Comparison of ENCODE assay signal across 1 cellular context in genomic region chr12:48681738-48682532, GRCh38.
TF ChIP-seq lines count a peak whose summit lies in the region.

A gene with protein sequence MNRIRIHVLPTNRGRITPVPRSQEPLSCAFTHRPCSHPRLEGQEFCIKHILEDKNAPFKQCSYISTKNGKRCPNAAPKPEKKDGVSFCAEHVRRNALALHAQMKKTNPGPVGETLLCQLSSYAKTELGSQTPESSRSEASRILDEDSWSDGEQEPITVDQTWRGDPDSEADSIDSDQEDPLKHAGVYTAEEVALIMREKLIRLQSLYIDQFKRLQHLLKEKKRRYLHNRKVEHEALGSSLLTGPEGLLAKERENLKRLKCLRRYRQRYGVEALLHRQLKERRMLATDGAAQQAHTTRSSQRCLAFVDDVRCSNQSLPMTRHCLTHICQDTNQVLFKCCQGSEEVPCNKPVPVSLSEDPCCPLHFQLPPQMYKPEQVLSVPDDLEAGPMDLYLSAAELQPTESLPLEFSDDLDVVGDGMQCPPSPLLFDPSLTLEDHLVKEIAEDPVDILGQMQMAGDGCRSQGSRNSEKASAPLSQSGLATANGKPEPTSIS (minus strand): TSS chr12:48682238. CDS start chr12:48681632, 606 bp downstream.

TF ChIP-seq in HepG2, 621 proteins besides CTCF, POLR2A, EP300 and RAD21 (continued from another document and continues in another):
- TF ChIP-seq ZNF782 (CRISPR knock-in tag; IDR thresholded peaks at IDR 0.05; ENCODE audit: borderline replicate concordance) (peak; percentile 97), MLLT10 (CRISPR knock-in tag; IDR thresholded peaks at IDR 0.05) (no peak), ZNF333 (CRISPR knock-in tag; IDR thresholded peaks at IDR 0.05; ENCODE audit: borderline replicate concordance) (no peak; the same call in 1 of the 2 replicates), SRY (CRISPR knock-in tag; IDR thresholded peaks at IDR 0.05) (0 out of 2 replicates have a peak, but pooled peaks have one; percentile 72), ZNF18 (CRISPR knock-in tag; IDR thresholded peaks at IDR 0.05; ENCODE audit: insufficient replicate concordance) (peak; percentile 77), XRCC5 (optimal IDR thresholded peaks at IDR 0.05; ENCODE audit: low read length) (no peak), ADNP (CRISPR knock-in tag; IDR thresholded peaks at IDR 0.05) (no peak), TSC22D2 (CRISPR knock-in tag; IDR thresholded peaks at IDR 0.05; ENCODE audit: borderline replicate concordance) (no peak), KAT2B (IDR thresholded peaks at IDR 0.05; ENCODE audit: borderline replicate concordance, low read depth, low read length) (no peak), ZNF777 (CRISPR knock-in tag; IDR thresholded peaks at IDR 0.05) (peak; percentile 86), NBN (conservative IDR thresholded peaks at IDR 0.05) (no peak), NAIF1 (CRISPR knock-in tag; IDR thresholded peaks at IDR 0.05; ENCODE audit: borderline replicate concordance) (no peak; the same call in 1 of the 2 replicates), SATB2 (CRISPR knock-in tag; IDR thresholded peaks at IDR 0.05) (no peak; the same call in 1 of the 2 replicates), ZMYM3 (CRISPR knock-in tag; IDR thresholded peaks at IDR 0.05) (no peak), TAF1 (CRISPR knock-in tag; IDR thresholded peaks at IDR 0.05) (peak; percentile 99), ZNF33A (CRISPR knock-in tag; IDR thresholded peaks at IDR 0.05; ENCODE audit: borderline replicate concordance) (no peak; the same call in 1 of the 2 replicates), ZNF563 (CRISPR knock-in tag; IDR thresholded peaks at IDR 0.05) (peak; percentile 64; the same call in 1 of the 2 replicates), ZKSCAN8 (CRISPR knock-in tag; IDR thresholded peaks at IDR 0.05; ENCODE audit: borderline replicate concordance) (peak; percentile 51; the same call in 1 of the 2 replicates), ZNF451 (CRISPR knock-in tag; IDR thresholded peaks at IDR 0.05) (peak; percentile 27), SMARCC2 (IDR thresholded peaks at IDR 0.05) (no peak), KAT8 (CRISPR knock-in tag; IDR thresholded peaks at IDR 0.05) (peak; percentile 86), NR2F1 (CRISPR knock-in tag; IDR thresholded peaks at IDR 0.05) (no peak), TOPORS (CRISPR knock-in tag; IDR thresholded peaks at IDR 0.05) (peak; percentile 91), PHB2 (IDR thresholded peaks at IDR 0.05; ENCODE audit: partially characterized antibody) (no peak), THAP8 (CRISPR knock-in tag; IDR thresholded peaks at IDR 0.05; ENCODE audit: borderline replicate concordance) (no peak), ZNF879 (CRISPR knock-in tag; IDR thresholded peaks at IDR 0.05) (peak; percentile 92; the same call in 1 of the 2 replicates), ZNF572 (CRISPR knock-in tag; IDR thresholded peaks at IDR 0.05) (no peak), CBX2 (IDR thresholded peaks at IDR 0.05; ENCODE audit: low read depth, low read length) (no peak), CBX2 (CRISPR knock-in tag; IDR thresholded peaks at IDR 0.05; ENCODE audit: low read depth) (no peak), SOX6 (IDR thresholded peaks at IDR 0.05) (no peak), SOX6 (CRISPR knock-in tag; IDR thresholded peaks at IDR 0.05) (peak; percentile 66), NCOR1 (IDR thresholded peaks at IDR 0.05; ENCODE audit: borderline replicate concordance, low read length) (peak; percentile 55; the same call in 1 of the 2 replicates), TFDP1 (CRISPR knock-in tag; IDR thresholded peaks at IDR 0.05; ENCODE audit: borderline replicate concordance) (peak; percentile 64; the same call in 1 of the 2 replicates), GATAD1 (CRISPR knock-in tag; IDR thresholded peaks at IDR 0.05) (peak; percentile 72), SAFB2 (CRISPR knock-in tag; IDR thresholded peaks at IDR 0.05; ENCODE audit: borderline replicate concordance, low read depth) (peak; percentile 36; the same call in 1 of the 2 replicates), ZSCAN20 (CRISPR knock-in tag; IDR thresholded peaks at IDR 0.05; ENCODE audit: borderline replicate concordance) (peak; percentile 23; the same call in 1 of the 2 replicates), PCBP1 (IDR thresholded peaks at IDR 0.05; ENCODE audit: borderline replicate concordance, low read depth, low read length) (no peak), ARNT2 (CRISPR knock-in tag; IDR thresholded peaks at IDR 0.05; ENCODE audit: low read depth) (peak; percentile 80; the same call in 1 of the 2 replicates), ZKSCAN1 (IDR thresholded peaks at IDR 0.05; ENCODE audit: low read length) (no peak), HNF4A (CRISPR knock-in tag; IDR thresholded peaks at IDR 0.05) (0 out of 2 replicates have a peak, but pooled peaks have one; percentile 15), MAF1 (CRISPR knock-in tag; IDR thresholded peaks at IDR 0.05; ENCODE audit: borderline replicate concordance) (no peak), ZNF337 (CRISPR knock-in tag; IDR thresholded peaks at IDR 0.05; ENCODE audit: borderline replicate concordance, low read depth) (no peak), TBX3 (IDR thresholded peaks at IDR 0.05; ENCODE audit: borderline replicate concordance) (0 out of 2 replicates have a peak, but pooled peaks have one; percentile 11), PPARG (CRISPR knock-in tag; conservative IDR thresholded peaks at IDR 0.05) (peak; percentile 49; the same call in 1 of the 2 replicates), PAWR (CRISPR knock-in tag; IDR thresholded peaks at IDR 0.05; ENCODE audit: borderline replicate concordance) (0 out of 2 replicates have a peak, but pooled peaks have one; percentile 72), HNRNPLL (IDR thresholded peaks at IDR 0.05; ENCODE audit: low read depth, low read length, poor library complexity, severe bottlenecking) (peak; percentile 77), ATRX (CRISPR knock-in tag; IDR thresholded peaks at IDR 0.05; ENCODE audit: borderline replicate concordance) (0 out of 2 replicates have a peak, but pooled peaks have one; percentile 38), POGZ (CRISPR knock-in tag; IDR thresholded peaks at IDR 0.05) (peak; percentile 87), GABPA (IDR thresholded peaks at IDR 0.05; ENCODE audit: low read depth, low read length) (0 out of 2 replicates have a peak, but pooled peaks have one; percentile 6), GABPA (CRISPR knock-in tag; IDR thresholded peaks at IDR 0.05; ENCODE audit: low read depth) (peak; percentile 56), RELA (CRISPR knock-in tag; IDR thresholded peaks at IDR 0.05) (no peak), TEAD2 (CRISPR knock-in tag; IDR thresholded peaks at IDR 0.05) (no peak), HNRNPK (IDR thresholded peaks at IDR 0.05; ENCODE audit: low read depth, low read length, poor library complexity, severe bottlenecking) (no peak), ZNF615 (CRISPR knock-in tag; IDR thresholded peaks at IDR 0.05; ENCODE audit: borderline replicate concordance) (no peak), ARNT (IDR thresholded peaks at IDR 0.05) (no peak), TCF7L2 (IDR thresholded peaks at IDR 0.05; ENCODE audit: low read depth, low read length) (no peak), ZFP90 (CRISPR knock-in tag; IDR thresholded peaks at IDR 0.05; ENCODE audit: borderline replicate concordance) (peak; percentile 36; the same call in 1 of the 2 replicates), FOSL2 (CRISPR knock-in tag; IDR thresholded peaks at IDR 0.05) (peak; percentile 43)
- TF ChIP-seq, protein P1, sequence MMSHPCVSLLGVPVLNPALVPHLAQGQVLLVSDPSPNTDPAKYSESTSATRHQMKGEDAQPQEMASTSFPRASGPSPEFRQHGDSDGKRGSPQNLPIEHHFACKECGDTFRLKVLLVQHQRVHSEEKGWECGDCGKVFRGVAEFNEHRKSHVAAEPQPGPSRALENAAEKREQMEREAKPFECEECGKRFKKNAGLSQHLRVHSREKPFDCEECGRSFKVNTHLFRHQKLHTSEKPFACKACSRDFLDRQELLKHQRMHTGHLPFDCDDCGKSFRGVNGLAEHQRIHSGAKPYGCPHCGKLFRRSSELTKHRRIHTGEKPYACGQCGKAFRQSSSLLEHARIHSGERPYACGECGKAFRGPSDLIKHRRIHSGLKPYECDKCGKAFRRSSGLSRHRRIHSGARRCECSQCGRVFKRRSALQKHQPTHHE (CRISPR knock-in tag; IDR thresholded peaks at IDR 0.05; ENCODE audit: borderline replicate concordance): peak; percentile 97; the same call in 1 of the 2 replicates
- TF ChIP-seq, protein P2, sequence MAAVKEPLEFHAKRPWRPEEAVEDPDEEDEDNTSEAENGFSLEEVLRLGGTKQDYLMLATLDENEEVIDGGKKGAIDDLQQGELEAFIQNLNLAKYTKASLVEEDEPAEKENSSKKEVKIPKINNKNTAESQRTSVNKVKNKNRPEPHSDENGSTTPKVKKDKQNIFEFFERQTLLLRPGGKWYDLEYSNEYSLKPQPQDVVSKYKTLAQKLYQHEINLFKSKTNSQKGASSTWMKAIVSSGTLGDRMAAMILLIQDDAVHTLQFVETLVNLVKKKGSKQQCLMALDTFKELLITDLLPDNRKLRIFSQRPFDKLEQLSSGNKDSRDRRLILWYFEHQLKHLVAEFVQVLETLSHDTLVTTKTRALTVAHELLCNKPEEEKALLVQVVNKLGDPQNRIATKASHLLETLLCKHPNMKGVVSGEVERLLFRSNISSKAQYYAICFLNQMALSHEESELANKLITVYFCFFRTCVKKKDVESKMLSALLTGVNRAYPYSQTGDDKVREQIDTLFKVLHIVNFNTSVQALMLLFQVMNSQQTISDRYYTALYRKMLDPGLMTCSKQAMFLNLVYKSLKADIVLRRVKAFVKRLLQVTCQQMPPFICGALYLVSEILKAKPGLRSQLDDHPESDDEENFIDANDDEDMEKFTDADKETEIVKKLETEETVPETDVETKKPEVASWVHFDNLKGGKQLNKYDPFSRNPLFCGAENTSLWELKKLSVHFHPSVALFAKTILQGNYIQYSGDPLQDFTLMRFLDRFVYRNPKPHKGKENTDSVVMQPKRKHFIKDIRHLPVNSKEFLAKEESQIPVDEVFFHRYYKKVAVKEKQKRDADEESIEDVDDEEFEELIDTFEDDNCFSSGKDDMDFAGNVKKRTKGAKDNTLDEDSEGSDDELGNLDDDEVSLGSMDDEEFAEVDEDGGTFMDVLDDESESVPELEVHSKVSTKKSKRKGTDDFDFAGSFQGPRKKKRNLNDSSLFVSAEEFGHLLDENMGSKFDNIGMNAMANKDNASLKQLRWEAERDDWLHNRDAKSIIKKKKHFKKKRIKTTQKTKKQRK (IDR thresholded peaks at IDR 0.05; ENCODE audit: low read length): no peak
- TF ChIP-seq, protein P3, sequence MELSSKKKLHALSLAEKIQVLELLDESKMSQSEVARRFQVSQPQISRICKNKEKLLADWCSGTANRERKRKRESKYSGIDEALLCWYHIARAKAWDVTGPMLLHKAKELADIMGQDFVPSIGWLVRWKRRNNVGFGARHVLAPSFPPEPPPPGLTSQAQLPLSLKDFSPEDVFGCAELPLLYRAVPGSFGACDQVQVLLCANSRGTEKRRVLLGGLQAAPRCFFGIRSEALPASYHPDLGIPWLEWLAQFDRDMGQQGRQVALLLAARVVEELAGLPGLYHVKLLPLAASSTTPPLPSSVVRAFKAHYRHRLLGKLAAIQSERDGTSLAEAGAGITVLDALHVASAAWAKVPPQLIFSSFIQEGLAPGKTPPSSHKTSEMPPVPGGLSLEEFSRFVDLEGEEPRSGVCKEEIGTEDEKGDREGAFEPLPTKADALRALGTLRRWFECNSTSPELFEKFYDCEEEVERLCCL (CRISPR knock-in tag; IDR thresholded peaks at IDR 0.05; ENCODE audit: borderline replicate concordance): peak; percentile 95
- TF ChIP-seq, protein P4, sequence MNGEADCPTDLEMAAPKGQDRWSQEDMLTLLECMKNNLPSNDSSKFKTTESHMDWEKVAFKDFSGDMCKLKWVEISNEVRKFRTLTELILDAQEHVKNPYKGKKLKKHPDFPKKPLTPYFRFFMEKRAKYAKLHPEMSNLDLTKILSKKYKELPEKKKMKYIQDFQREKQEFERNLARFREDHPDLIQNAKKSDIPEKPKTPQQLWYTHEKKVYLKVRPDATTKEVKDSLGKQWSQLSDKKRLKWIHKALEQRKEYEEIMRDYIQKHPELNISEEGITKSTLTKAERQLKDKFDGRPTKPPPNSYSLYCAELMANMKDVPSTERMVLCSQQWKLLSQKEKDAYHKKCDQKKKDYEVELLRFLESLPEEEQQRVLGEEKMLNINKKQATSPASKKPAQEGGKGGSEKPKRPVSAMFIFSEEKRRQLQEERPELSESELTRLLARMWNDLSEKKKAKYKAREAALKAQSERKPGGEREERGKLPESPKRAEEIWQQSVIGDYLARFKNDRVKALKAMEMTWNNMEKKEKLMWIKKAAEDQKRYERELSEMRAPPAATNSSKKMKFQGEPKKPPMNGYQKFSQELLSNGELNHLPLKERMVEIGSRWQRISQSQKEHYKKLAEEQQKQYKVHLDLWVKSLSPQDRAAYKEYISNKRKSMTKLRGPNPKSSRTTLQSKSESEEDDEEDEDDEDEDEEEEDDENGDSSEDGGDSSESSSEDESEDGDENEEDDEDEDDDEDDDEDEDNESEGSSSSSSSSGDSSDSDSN (CRISPR knock-in tag; IDR thresholded peaks at IDR 0.05): peak; percentile 95
- TF ChIP-seq, protein P5, sequence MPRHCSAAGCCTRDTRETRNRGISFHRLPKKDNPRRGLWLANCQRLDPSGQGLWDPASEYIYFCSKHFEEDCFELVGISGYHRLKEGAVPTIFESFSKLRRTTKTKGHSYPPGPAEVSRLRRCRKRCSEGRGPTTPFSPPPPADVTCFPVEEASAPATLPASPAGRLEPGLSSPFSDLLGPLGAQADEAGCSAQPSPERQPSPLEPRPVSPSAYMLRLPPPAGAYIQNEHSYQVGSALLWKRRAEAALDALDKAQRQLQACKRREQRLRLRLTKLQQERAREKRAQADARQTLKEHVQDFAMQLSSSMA (CRISPR knock-in tag; IDR thresholded peaks at IDR 0.05): peak; percentile 86; the same call in 1 of the 2 replicates
